Comparison of ENCODE assay signal across 1 cellular context in the genomic region with DNA sequence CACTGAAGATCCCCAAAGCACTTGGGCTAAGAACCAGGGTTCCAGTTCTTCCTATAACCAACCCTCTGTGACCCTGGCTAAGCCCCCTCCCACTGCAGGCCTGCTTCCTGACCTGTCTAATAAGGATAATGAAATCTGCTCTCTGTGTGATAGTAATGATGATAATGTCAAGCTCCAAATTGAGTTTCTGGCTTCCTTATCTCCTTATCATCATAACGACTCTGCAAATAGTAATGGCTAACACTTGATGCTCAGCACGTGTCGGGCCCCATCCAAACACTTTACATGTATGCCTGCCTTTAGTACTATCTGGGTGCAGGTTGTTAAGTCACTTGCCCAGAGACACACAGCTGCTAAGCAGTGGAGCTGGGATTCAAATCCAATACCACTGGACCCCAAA.
TF ChIP-seq lines count a peak whose summit lies in the region.

No MANE protein-coding gene starts in this region.

TF ChIP-seq in H1, 55 proteins besides CTCF, POLR2A, EP300 and RAD21:
- TF ChIP-seq FOSL1 (IDR thresholded peaks at IDR 0.05; ENCODE audit: insufficient read depth, low read depth, low read length) (no peak), BCL11A (IDR thresholded peaks at IDR 0.05; ENCODE audit: low read depth in 2 of 2, low read length in 2 of 2) (no peak), BACH1 (IDR thresholded peaks at IDR 0.05; ENCODE audit: low read length) (no peak), CEBPB (IDR thresholded peaks at IDR 0.05; ENCODE audit: low read depth, low read length) (no peak), SUZ12 (IDR thresholded peaks at IDR 0.05; ENCODE audit: low read length) (no peak), YY1 (IDR thresholded peaks at IDR 0.05; ENCODE audit: low read depth, low read length) (no peak)
